Comparison of ENCODE assay signal across 8 cellular contexts in the genomic region with DNA sequence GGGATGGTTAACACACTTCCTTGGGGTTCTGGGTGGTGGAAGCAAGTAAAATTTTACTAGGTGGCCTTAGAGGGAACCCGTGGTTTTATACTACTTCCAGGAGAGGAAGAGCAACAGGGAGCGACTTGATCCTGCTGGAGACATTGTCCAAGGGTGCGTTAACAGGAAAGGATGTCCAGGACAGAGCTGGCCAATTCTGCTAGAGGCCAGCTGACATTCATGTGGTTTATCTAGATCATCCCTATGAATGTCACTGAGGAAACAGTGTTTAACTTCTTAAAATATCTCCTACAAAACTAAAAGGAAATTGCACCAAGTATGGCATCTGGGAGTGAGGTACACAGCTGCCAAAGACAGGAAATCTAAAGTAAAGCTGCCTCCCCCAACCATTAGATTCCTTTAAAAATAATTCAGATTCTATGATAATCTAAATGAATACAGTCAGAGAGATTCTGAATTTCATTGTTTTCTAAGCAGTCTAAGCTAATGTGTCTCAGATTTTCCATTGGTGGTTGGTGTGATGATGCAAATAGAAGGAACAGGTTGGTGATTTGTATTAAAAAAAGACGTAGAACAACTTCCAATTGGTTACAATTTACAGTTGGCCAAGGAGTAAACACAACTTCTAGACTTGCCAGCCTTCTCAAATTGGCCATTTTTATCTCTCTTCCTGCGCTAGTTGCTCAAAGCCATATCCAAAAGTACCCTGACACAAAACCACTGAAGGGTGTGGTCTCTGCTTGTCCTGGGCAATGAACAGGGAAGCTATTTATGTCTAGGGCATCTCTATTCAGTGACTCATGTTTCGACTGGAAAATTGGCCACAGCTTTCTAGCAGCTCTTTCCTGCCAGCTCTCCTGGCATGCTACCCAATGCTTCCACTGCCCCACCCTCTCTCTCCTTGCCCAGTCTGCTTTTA.
DNase-seq lines count a peak whose midpoint lies in the region; ATAC-seq and TF ChIP-seq lines count a peak whose summit lies in the region.

No MANE protein-coding gene starts in this region.

- no peak for TF ChIP-seq POLR2A in erythroblast (IDR thresholded peaks at IDR 0.05; ENCODE audit: low read length)

- H3K4me3 Mint-ChIP-seq in activated CD4-positive, alpha-beta T cell treated with anti-CD3 and anti-CD28 coated beads, Interleukin-2, amount 10 ng/mL, durations not matched to agents 24 days and 14 days = no peak overlapping the region

- H3K36me3 ChIP-seq in adipocyte (ENCODE audit: control insufficient read depth, insufficient read depth, low read length, severe bottlenecking) (no peaks in the 10 kb centered on the region), aorta (ENCODE audit: control insufficient read depth in 1 of 2, insufficient read depth in 2 of 2, low read length in 1 of 2) (no peaks in the 10 kb centered on the region)

- H3K36me3 Mint-ChIP-seq in activated CD4-positive, alpha-beta T cell treated with anti-CD3 and anti-CD28 coated beads, Interleukin-2, amount 10 ng/mL, durations not matched to agents 24 days and 14 days (ENCODE audit: low read depth) = no peaks in the 10 kb centered on the region

- DNase-seq in NCI-H2227 treated with DMSO at 0.1 percent for 48 hours (lab: John Stamatoyannopoulos, UW) (peak; percentile 79), NCI-H2227 (lab: John Stamatoyannopoulos, UW; ENCODE audit: unreplicated experiment) (no peak), adipocyte (ENCODE audit: low read depth) (peak; percentile 83), iris pigment epithelial cell (ENCODE audit: low read depth) (peak; percentile 24), aorta (peak; percentile 79 to 81), erythroblast (lab: John Stamatoyannopoulos, UW) (no peak)
- DNase-seq in activated CD4-positive, alpha-beta T cell treated with anti-CD3 and anti-CD28 coated beads, Interleukin-2, amount 10 ng/mL, durations not matched to agents 24 days and 14 days = no peak

- H3K4me1 Mint-ChIP-seq in activated CD4-positive, alpha-beta T cell treated with anti-CD3 and anti-CD28 coated beads, Interleukin-2, amount 10 ng/mL, durations not matched to agents 24 days and 14 days = no peaks in the 10 kb centered on the region

- peaks cover 3% of the 10 kb centered on the region for H3K9me3 Mint-ChIP-seq in activated CD4-positive, alpha-beta T cell treated with anti-CD3 and anti-CD28 coated beads, Interleukin-2, amount 10 ng/mL, durations not matched to agents 24 days and 14 days

- H3K9me3 ChIP-seq in adipocyte (ENCODE audit: control insufficient read depth, low read length) (no peaks in the 10 kb centered on the region), aorta (ENCODE audit: control insufficient read depth, low read length) (no peaks in the 10 kb centered on the region)

- peak overlapping the region; percentile 17 to 51 for H3K27ac ChIP-seq in aorta (ENCODE audit: low read depth in 1 of 2, low read length in 2 of 2)

- no peak overlapping the region for H3K27ac Mint-ChIP-seq in activated CD4-positive, alpha-beta T cell treated with anti-CD3 and anti-CD28 coated beads, Interleukin-2, amount 10 ng/mL, durations not matched to agents 24 days and 14 days

- H3K27me3 Mint-ChIP-seq in activated CD4-positive, alpha-beta T cell treated with anti-CD3 and anti-CD28 coated beads, Interleukin-2, amount 10 ng/mL, durations not matched to agents 24 days and 14 days = no peaks in the 10 kb centered on the region

- intact Hi-C loops in aorta (cut with DNase I) = loop anchor here in 1 of 2 donors (10.0 kb wide), 1 partner anchor 573 kb away; a partner anchor contains a TSS
- intact Hi-C loops in activated CD4-positive, alpha-beta T cell treated with anti-CD3 and anti-CD28 coated beads, Interleukin-2, amount 10 ng/mL, durations not matched to agents 24 days and 14 days (cut with micrococcal nuclease) = no loop called here

- H3K27me3 ChIP-seq in adipocyte (replicated peaks; ENCODE audit: control insufficient read depth, insufficient read depth, low read length) (no peaks in the 10 kb centered on the region), aorta (ENCODE audit: control insufficient read depth in 1 of 2, insufficient read depth in 2 of 2, low read length in 1 of 2) (no peaks in the 10 kb centered on the region)

- peaks cover 14% of the 10 kb centered on the region for H3K4me1 ChIP-seq in adipocyte (ENCODE audit: control insufficient read depth, insufficient read depth, low read length)
- H3K4me1 ChIP-seq in aorta (ENCODE audit: control insufficient read depth in 1 of 2, insufficient read depth in 2 of 2, low read length in 2 of 2) = no peaks in the 10 kb centered on the region

- 39 to 45% methylated on average over 6 of the region's 6 CpGs for WGBS in aorta, 2 donors

- no peak overlapping the region for H3K9ac ChIP-seq in adipocyte (ENCODE audit: low read length)

- H3K4me3 ChIP-seq in adipocyte (ENCODE audit: low read length) (no peak overlapping the region), aorta (ENCODE audit: low read length in 2 of 2) (no peak overlapping the region)

- ATAC-seq in aorta (ENCODE audit: low FRiP score) = peak; percentile 92
- no peak for ATAC-seq in GM21619 (IDR thresholded peaks at IDR 0.05; ENCODE audit: unreplicated experiment)

Comparison
In these comparisons a context has a peak if more than half of its experiments do, and no peak if none do; other contexts are left out.
1. DNase-seq: peak in NCI-H2227 treated with DMSO at 0.1 percent for 48 hours (single experiment), adipocyte (single experiment), iris pigment epithelial cell (single experiment) and aorta (2 of 2); none in NCI-H2227 (single experiment), activated CD4-positive, alpha-beta T cell treated with anti-CD3 and anti-CD28 coated beads, Interleukin-2, amount 10 ng/mL, durations not matched to agents 24 days and 14 days (single experiment) and erythroblast (0 of 2).